In the genomic region with DNA sequence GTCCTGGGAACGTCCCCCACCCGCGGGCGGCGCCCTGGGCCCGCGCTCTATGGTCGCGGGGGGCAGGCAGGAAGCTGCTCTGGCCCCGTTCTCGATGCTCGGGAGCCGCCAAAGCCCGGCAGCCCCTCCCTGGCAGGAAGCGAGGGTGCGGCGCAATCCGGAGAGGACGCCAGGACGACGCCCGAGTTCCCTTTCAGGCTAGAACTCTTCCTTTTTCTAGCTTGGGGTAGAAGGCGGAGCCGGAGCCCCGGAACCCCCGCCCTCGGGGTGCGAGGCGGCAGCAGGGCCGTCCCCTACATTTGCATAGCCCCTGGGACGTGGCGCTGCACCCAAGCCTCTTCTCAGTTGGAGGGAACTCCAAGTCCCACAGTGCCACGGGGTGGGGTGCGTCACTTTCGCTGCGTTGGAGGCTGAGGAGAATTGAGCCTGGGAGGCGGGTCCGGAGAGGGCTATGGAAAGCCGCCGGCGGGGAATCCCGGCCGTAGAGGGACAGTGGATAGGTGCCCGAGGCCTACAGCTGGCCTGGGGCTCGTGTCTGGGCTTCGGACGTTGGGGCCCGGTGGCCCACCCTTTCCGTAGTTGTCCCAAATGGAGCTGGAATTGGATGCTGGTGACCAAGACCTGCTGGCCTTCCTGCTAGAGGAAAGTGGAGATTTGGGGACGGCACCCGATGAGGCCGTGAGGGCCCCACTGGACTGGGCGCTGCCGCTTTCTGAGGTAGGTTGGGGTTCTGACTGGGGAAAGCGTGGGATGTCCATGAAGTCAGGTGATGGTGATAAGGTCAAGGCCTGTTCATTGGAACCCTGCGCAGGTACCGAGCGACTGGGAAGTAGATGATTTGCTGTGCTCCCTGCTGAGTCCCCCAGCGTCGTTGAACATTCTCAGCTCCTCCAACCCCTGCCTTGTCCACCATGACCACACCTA, we compare ENCODE assay signal across 8 cellular contexts. TPM values are rescaled to one million over a fixed set of nuclear protein-coding genes. Genes with fewer than 3 reads are reported as not detected.
DNase-seq lines count a peak whose midpoint lies in the region; ATAC-seq, FAIRE-seq and TF ChIP-seq lines count a peak whose summit lies in the region.

A gene with protein sequence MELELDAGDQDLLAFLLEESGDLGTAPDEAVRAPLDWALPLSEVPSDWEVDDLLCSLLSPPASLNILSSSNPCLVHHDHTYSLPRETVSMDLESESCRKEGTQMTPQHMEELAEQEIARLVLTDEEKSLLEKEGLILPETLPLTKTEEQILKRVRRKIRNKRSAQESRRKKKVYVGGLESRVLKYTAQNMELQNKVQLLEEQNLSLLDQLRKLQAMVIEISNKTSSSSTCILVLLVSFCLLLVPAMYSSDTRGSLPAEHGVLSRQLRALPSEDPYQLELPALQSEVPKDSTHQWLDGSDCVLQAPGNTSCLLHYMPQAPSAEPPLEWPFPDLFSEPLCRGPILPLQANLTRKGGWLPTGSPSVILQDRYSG (plus strand): TSS at position 482 of the 924 bp plus-strand sequence. CDS start 107 bp downstream, at position 589.
A gene with protein sequence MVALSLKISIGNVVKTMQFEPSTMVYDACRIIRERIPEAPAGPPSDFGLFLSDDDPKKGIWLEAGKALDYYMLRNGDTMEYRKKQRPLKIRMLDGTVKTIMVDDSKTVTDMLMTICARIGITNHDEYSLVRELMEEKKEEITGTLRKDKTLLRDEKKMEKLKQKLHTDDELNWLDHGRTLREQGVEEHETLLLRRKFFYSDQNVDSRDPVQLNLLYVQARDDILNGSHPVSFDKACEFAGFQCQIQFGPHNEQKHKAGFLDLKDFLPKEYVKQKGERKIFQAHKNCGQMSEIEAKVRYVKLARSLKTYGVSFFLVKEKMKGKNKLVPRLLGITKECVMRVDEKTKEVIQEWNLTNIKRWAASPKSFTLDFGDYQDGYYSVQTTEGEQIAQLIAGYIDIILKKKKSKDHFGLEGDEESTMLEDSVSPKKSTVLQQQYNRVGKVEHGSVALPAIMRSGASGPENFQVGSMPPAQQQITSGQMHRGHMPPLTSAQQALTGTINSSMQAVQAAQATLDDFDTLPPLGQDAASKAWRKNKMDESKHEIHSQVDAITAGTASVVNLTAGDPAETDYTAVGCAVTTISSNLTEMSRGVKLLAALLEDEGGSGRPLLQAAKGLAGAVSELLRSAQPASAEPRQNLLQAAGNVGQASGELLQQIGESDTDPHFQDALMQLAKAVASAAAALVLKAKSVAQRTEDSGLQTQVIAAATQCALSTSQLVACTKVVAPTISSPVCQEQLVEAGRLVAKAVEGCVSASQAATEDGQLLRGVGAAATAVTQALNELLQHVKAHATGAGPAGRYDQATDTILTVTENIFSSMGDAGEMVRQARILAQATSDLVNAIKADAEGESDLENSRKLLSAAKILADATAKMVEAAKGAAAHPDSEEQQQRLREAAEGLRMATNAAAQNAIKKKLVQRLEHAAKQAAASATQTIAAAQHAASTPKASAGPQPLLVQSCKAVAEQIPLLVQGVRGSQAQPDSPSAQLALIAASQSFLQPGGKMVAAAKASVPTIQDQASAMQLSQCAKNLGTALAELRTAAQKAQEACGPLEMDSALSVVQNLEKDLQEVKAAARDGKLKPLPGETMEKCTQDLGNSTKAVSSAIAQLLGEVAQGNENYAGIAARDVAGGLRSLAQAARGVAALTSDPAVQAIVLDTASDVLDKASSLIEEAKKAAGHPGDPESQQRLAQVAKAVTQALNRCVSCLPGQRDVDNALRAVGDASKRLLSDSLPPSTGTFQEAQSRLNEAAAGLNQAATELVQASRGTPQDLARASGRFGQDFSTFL (N-terminal part only) (minus strand): TSS at position 11 of the 924 bp plus-strand sequence. CDS start 6,501 bp downstream, outside the sequence.

- H3K4me3 ChIP-seq in H1 (ENCODE audit: extremely low read depth in 1 of 4, insufficient read depth in 2 of 4, low read depth in 3 of 4, low read length in 4 of 4) (peak within 1 kb of the TSS; percentile 79 to 96 (median 90)), mesenchymal stem cell (ENCODE audit: insufficient read depth in 1 of 2, low read depth in 1 of 2, low read length in 2 of 2) (peak within 1 kb of the TSS; percentile 78 to 91)

- H3K4me2 ChIP-seq in H1 (ENCODE audit: insufficient read depth in 1 of 2, low read depth in 2 of 2, low read length in 2 of 2): peak within 1 kb of the TSS; percentile 92 to 94
- H3K4me2 ChIP-seq in mesenchymal stem cell (ENCODE audit: low read length, poor library complexity, severe bottlenecking): peak within 1 kb of the TSS; percentile 77

- peaks cover 6 to 25% (median 16%) of the 10 kb centered on the region in 4 experiments for H3K36me3 ChIP-seq in H1 (ENCODE audit: control insufficient read depth in 2 of 4, insufficient read depth in 4 of 4, low read length in 3 of 4)
- peaks cover 20 to 43% of the 10 kb centered on the region in 2 experiments for H3K36me3 ChIP-seq in mesenchymal stem cell (ENCODE audit: control insufficient read depth in 1 of 2, insufficient read depth in 2 of 2, low read depth in 1 of 2, low read length in 2 of 2)

- H4K8ac ChIP-seq in H1 (ENCODE audit: extremely low read depth, insufficient read depth, low read length): peak within 1 kb of the TSS; percentile 82
- peak within 1 kb of the TSS; percentile 94 for H4K8ac ChIP-seq in mesenchymal stem cell (ENCODE audit: low read length)

- H3K9me3 ChIP-seq in H1 (ENCODE audit: insufficient read depth in 2 of 2, low read depth in 1 of 2, low read length in 1 of 2) (no peaks in the 10 kb centered on the region), mesenchymal stem cell (ENCODE audit: control insufficient read depth, low read length) (no peaks in the 10 kb centered on the region)

- peak; percentile 67 for ATAC-seq in GM21381 (IDR thresholded peaks at IDR 0.05; ENCODE audit: unreplicated experiment)

- peaks cover 2 to 45% of the 10 kb centered on the region in 2 experiments for H3K79me2 ChIP-seq in H1 (ENCODE audit: control insufficient read depth in 1 of 2, insufficient read depth in 2 of 2, low read length in 2 of 2)

- H3K27me3 ChIP-seq in H1 (replicated peaks in 1 of 4; ENCODE audit: control insufficient read depth in 3 of 4, extremely low read depth in 1 of 4, insufficient read depth in 3 of 4, low read length in 3 of 4) (no peaks in the 10 kb centered on the region), mesenchymal stem cell (ENCODE audit: control insufficient read depth in 1 of 2, insufficient read depth in 1 of 2, low read length in 2 of 2) (no peaks in the 10 kb centered on the region)

- TF ChIP-seq CTCF in H1 (IDR thresholded peaks at IDR 0.05; ENCODE audit: control extremely low read depth in 1 of 3, insufficient read depth in 1 of 3, low read depth in 1 of 3, low read length in 3 of 3): 0 out of 4 replicates have a peak, but pooled peaks of 1 of the 3 experiments have one; percentile 11

- H3K56ac ChIP-seq in H1 (replicated peaks; ENCODE audit: insufficient read length, low read depth, low read length): peak within 1 kb of the TSS; percentile 71

- no peak within 1 kb of the TSS for H2BK120ac ChIP-seq in H1 (replicated peaks; ENCODE audit: low read depth, low read length)
- peak within 1 kb of the TSS; percentile 94 for H2BK120ac ChIP-seq in mesenchymal stem cell (ENCODE audit: low read depth, low read length)

- TF ChIP-seq RAD21 in H1 (IDR thresholded peaks at IDR 0.05 in 1 of 2, conservative IDR thresholded peaks at IDR 0.05 in 1 of 2; ENCODE audit: low read depth in 2 of 2, low read length in 2 of 2): no peak

- H3K23ac ChIP-seq in H1 (ENCODE audit: insufficient read length) (no peak within 1 kb of the TSS), mesenchymal stem cell (ENCODE audit: low read length in 2 of 2) (peak within 1 kb of the TSS; percentile 27 to 46)

- peak within 1 kb of the TSS; percentile 23 for H4K5ac ChIP-seq in H1 (ENCODE audit: insufficient read length, low read depth, low read length)

- H3K18ac ChIP-seq in H1 (ENCODE audit: extremely low read depth, low read length) (peak within 1 kb of the TSS; percentile 28; the same call in 1 of the 2 replicates), mesenchymal stem cell (ENCODE audit: low read depth in 1 of 2, low read length in 2 of 2) (peak within 1 kb of the TSS; percentile 76 to 98)

- H3K14ac ChIP-seq in H1 (ENCODE audit: insufficient read length): no peak within 1 kb of the TSS
- H3K14ac ChIP-seq in mesenchymal stem cell (ENCODE audit: low read length in 2 of 2): peak within 1 kb of the TSS; percentile 45 to 90

- CTCF ChIA-PET in H1 (lab: Charles Lee; ENCODE audit: partially characterized antibody): interaction anchor here (0.8 to 16.0 kb wide), 21 partner anchors 9 to 291 kb away, joined by 3 to 198 read pairs (median 4); a partner anchor contains a TSS

- H2BK15ac ChIP-seq in H1 (ENCODE audit: low read length) (no peak within 1 kb of the TSS; the same call in 1 of the 2 replicates), mesenchymal stem cell (ENCODE audit: low read depth, poor library complexity, severe bottlenecking) (peak within 1 kb of the TSS; percentile 64)

- H3K9ac ChIP-seq in H1 (replicated peaks in 1 of 4; ENCODE audit: extremely low read depth in 1 of 4, low read depth in 3 of 4, low read length in 3 of 4) (peak within 1 kb of the TSS; percentile 59 to 85 (median 68)), mesenchymal stem cell (ENCODE audit: low read length) (peak within 1 kb of the TSS; percentile 97)

- no peak within 1 kb of the TSS for H2AK5ac ChIP-seq in H1 (ENCODE audit: low read depth, low read length)
- peak within 1 kb of the TSS; percentile 79 for H2AK5ac ChIP-seq in mesenchymal stem cell (ENCODE audit: low read length, severe bottlenecking)

- H3K4ac ChIP-seq in H1 (replicated peaks; ENCODE audit: insufficient read length, low read depth, low read length) (peak within 1 kb of the TSS; percentile 12), mesenchymal stem cell (ENCODE audit: low read depth in 1 of 2, low read length in 2 of 2) (peak within 1 kb of the TSS; percentile 76 to 89)

- DNase-seq in Caki2 (ENCODE audit: low read depth) (peak; percentile 99), HUDEP-2 (lab: John Stamatoyannopoulos, UW; ENCODE audit: unreplicated experiment in 76 of 76) (peak in 75 of 76 experiments; percentile 57 to 98 (median 96)), NOMO-1 treated with dmso at 0.1 percent for 144 hours (lab: John Stamatoyannopoulos, UW; ENCODE audit: unreplicated experiment) (peak; percentile 100), H1 (ENCODE audit: low read depth in 1 of 2, low spot score in 2 of 2) (peak; percentile 90 to 94), mesenchymal stem cell (peak; percentile 100)
- peak; percentile 82 to 96 (median 89) for DNase-seq in activated CD8-positive, alpha-beta memory T cell treated with anti-CD3 and anti-CD28 coated beads for 48 hours (ENCODE audit: low read depth in 2 of 3, low spot score in 2 of 3)
- peak; percentile 87 for DNase-seq in stimulated activated CD8-positive, alpha-beta memory T cell treated with anti-CD3 and anti-CD28 coated beads, Interleukin-15, amount 100 ng/mL, for 1 hour (ENCODE audit: low read depth)

- TF ChIP-seq EP300 in H1 (IDR thresholded peaks at IDR 0.05; ENCODE audit: borderline replicate concordance in 1 of 2, low read depth in 2 of 2, low read length in 2 of 2): 0 out of 3 replicates have a peak, but pooled peaks of 1 of the 2 experiments have one; percentile 7

- H3K27ac ChIP-seq in H1 (ENCODE audit: low read depth, low read length) (peak within 1 kb of the TSS; percentile 55), mesenchymal stem cell (ENCODE audit: low read length, poor library complexity, severe bottlenecking) (peak within 1 kb of the TSS; percentile 91)

- H2AFZ ChIP-seq in H1 (ENCODE audit: low read length) (peak within 1 kb of the TSS; percentile 60), mesenchymal stem cell (ENCODE audit: low read depth, low read length) (peak within 1 kb of the TSS; percentile 43)

- peaks cover 15% of the 10 kb centered on the region; the same call in 1 of the 2 replicates for H3K23me2 ChIP-seq in H1 (ENCODE audit: low read depth, low read length)

- POLR2A ChIA-PET in H1 (lab: Charles Lee; ENCODE audit: partially characterized antibody): interaction anchor here (0.5 to 11.1 kb wide), 28 partner anchors 9 to 1077 kb away, joined by 3 to 158 read pairs (median 4); a partner anchor contains a TSS

- H2BK5ac ChIP-seq in H1 (ENCODE audit: low read depth, low read length) (peak within 1 kb of the TSS; percentile 67; the same call in 1 of the 2 replicates), mesenchymal stem cell (ENCODE audit: low read depth, low read length, poor library complexity, severe bottlenecking) (peak within 1 kb of the TSS; percentile 33)

- WGBS in H1 (ENCODE audit: extremely low coverage in 1 of 2, insufficient coverage in 1 of 2, insufficient read length in 1 of 2, insufficient replicate concordance in 2 of 2, low coverage in 1 of 2, low lambda C conversion rate in 2 of 2, missing lambda C conversion rate in 1 of 2), 2 experiments: 1% methylated on average over 42 of the region's 60 CpGs; no CpG with 5 or more reads in 1 of the 2 experiments
- under 1% methylated on average over 56 of the region's 60 CpGs for WGBS in mesenchymal stem cell

- H4K20me1 ChIP-seq in H1 (replicated peaks in 1 of 2; ENCODE audit: control insufficient read depth in 1 of 2, insufficient read depth in 2 of 2, low read length in 2 of 2): peaks cover 2 to 9% of the 10 kb centered on the region in 2 experiments

- peak; percentile 76 to 77 for TF ChIP-seq POLR2A in H1 (IDR thresholded peaks at IDR 0.05; ENCODE audit: control extremely low read depth in 1 of 2, low read depth in 2 of 2, low read length in 2 of 2)

- in situ Hi-C loops in Caki2 (cut with HindIII; ENCODE audit: low pct_unique_long_range_greater_than_20kb, low sequenced_read_pairs): no loop called here

- H2BK12ac ChIP-seq in H1 (ENCODE audit: low read depth, low read length) (no peak within 1 kb of the TSS), mesenchymal stem cell (ENCODE audit: low read length in 2 of 2) (peak within 1 kb of the TSS; percentile 65 to 73)

- no peak within 1 kb of the TSS for H2BK20ac ChIP-seq in H1 (ENCODE audit: low read length)

- peaks cover 13% of the 10 kb centered on the region for H3K79me1 ChIP-seq in H1 (ENCODE audit: low read depth, low read length)
- H3K79me1 ChIP-seq in mesenchymal stem cell (replicated peaks; ENCODE audit: low read length, poor library complexity, severe bottlenecking): peaks cover 5% of the 10 kb centered on the region

- H3K4me1 ChIP-seq in H1 (replicated peaks in 1 of 4; ENCODE audit: control insufficient read depth in 3 of 4, insufficient read depth in 4 of 4, low read length in 3 of 4): peaks cover 21 to 40% (median 25%) of the 10 kb centered on the region in 4 experiments
- peaks cover 16% of the 10 kb centered on the region for H3K4me1 ChIP-seq in mesenchymal stem cell (ENCODE audit: control insufficient read depth, insufficient read depth, low read depth, low read length)

- H4K91ac ChIP-seq in H1 (replicated peaks; ENCODE audit: insufficient read length, low read length): no peak within 1 kb of the TSS
- H4K91ac ChIP-seq in mesenchymal stem cell (ENCODE audit: low read length): peak within 1 kb of the TSS; percentile 99

- FAIRE-seq in H1 (lab: Jason Lieb, UNC): no peak

RNA-seq across cellular contexts. Expression of the first gene that starts in this region (rescaled TPM):
- total RNA-seq in Caki2 (2014; rRNA removed; shearing (Covaris generic); ENCODE audit: low replicate concordance): 53.3 and 55.1 TPM in 2 replicates
- 24.4 and 26.5 TPM in 2 replicates for total RNA-seq in H1 (2021; fragmentation: NEBNext Ultra II Directional; extraction: Animal tissue kit (Norgen Biotek cat#: 25700))
- 25.7 and 29.1 TPM in 2 replicates for polyA plus RNA-seq in H1 (2011; rRNA removed)
- polyA plus RNA-seq in H1 (2011; cell fraction: cytosol; rRNA removed): 20.3 TPM
- polyA plus RNA-seq in H1 (2011; cell fraction: nucleus; rRNA removed): 21.4 TPM
- polyA plus RNA-seq in H1 (2012, experiment 1 of 2): 20.6 to 25.5 TPM (median 24.4 TPM) in 4 replicates
- polyA plus RNA-seq in H1 (2012, experiment 2 of 2): 33.8 TPM
- 17.0 TPM for polyA plus RNA-seq in H1 (2013, experiment 1 of 2)
- 16.9 TPM for polyA plus RNA-seq in H1 (2013, experiment 2 of 2)
- polyA minus RNA-seq in H1 (2011; rRNA and poly(A)+ RNA removed): 11.0 and 12.0 TPM in 2 replicates
- polyA minus RNA-seq in H1 (2011; cell fraction: cytosol; rRNA and poly(A)+ RNA removed): 10.3 TPM
- polyA minus RNA-seq in H1 (2011; cell fraction: nucleus; rRNA and poly(A)+ RNA removed): 10.2 TPM
- 45.6 TPM for polyA plus RNA-seq in mesenchymal stem cell (2013, experiment 1 of 2)
- 45.1 TPM for polyA plus RNA-seq in mesenchymal stem cell (2013, experiment 2 of 2)

RNA-seq across cellular contexts. Expression of the second gene that starts in this region (rescaled TPM):
- total RNA-seq in Caki2 (2014; rRNA removed; shearing (Covaris generic); ENCODE audit: low replicate concordance): 106 and 122 TPM in 2 replicates
- 87.9 and 90.1 TPM in 2 replicates for total RNA-seq in H1 (2021; fragmentation: NEBNext Ultra II Directional; extraction: Animal tissue kit (Norgen Biotek cat#: 25700))
- polyA plus RNA-seq in H1 (2011; rRNA removed): 28.1 and 42.4 TPM in 2 replicates
- polyA plus RNA-seq in H1 (2011; cell fraction: cytosol; rRNA removed): 33.0 TPM
- 67.3 TPM for polyA plus RNA-seq in H1 (2011; cell fraction: nucleus; rRNA removed)
- 50.9 to 99.1 TPM (median 96.6 TPM) in 4 replicates for polyA plus RNA-seq in H1 (2012, experiment 1 of 2)
- polyA plus RNA-seq in H1 (2012, experiment 2 of 2): 50.7 TPM
- 22.9 TPM for polyA plus RNA-seq in H1 (2013, experiment 1 of 2)
- polyA plus RNA-seq in H1 (2013, experiment 2 of 2): 19.0 TPM
- 155 and 174 TPM in 2 replicates for polyA minus RNA-seq in H1 (2011; rRNA and poly(A)+ RNA removed)
- polyA minus RNA-seq in H1 (2011; cell fraction: cytosol; rRNA and poly(A)+ RNA removed): 128 TPM
- 53.8 TPM for polyA minus RNA-seq in H1 (2011; cell fraction: nucleus; rRNA and poly(A)+ RNA removed)
- polyA plus RNA-seq in mesenchymal stem cell (2013, experiment 1 of 2): 98.6 TPM
- polyA plus RNA-seq in mesenchymal stem cell (2013, experiment 2 of 2): 91.6 TPM

Comparison
In these comparisons a context has a peak if more than half of its experiments do, and no peak if none do; other contexts are left out.
1. Peak in every context shown above with its lines: DNase-seq, ATAC-seq, H3K4me3 ChIP-seq and H3K27ac ChIP-seq.